ENCODE assay signal across 8 cellular contexts in the genomic region with DNA sequence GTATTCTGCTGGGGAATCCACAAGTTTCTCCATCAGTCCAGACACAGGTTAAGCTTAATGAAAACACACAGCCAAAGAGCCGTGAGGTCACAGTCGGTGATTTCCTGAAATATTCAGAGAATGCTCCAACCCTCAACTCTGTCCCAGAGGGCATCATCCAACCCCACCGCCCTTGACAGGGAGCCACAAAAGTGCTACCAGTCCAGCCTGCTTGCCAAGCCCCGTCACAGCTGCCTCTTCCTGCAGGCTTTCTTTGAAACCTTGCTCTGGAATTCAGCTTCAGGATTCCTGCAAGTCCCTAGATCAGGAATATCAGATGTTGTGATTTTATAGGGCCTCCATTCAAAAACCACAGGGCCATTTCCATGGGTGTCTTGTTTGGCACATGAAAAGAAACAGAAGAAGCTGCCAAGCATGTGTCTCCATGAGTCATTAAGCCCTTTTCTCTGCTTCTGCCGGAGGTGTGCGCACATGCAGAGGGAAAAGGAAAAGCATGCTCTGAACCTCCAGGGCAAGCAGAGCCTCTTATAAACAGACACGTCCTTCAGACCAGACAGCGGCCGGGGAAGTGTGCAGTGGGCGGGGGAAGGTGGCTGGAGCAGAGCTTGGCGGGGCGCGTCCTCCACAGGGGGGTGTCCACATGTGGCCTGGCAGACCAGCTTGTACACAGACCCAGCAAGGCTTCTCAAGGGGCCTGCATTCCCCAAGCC.
A peak's percentile ranks its signal among the peaks of the same experiment; 100 is the strongest.
DNase-seq lines count a peak whose midpoint lies in the region; ATAC-seq, FAIRE-seq and TF ChIP-seq lines count a peak whose summit lies in the region.

No MANE protein-coding gene starts in this region.

- peaks cover 49 to 86% (median 70%) of the 10 kb centered on the region in 4 donors for H3K4me1 Mint-ChIP-seq in CD4-positive, alpha-beta memory T cell
- H3K4me1 Mint-ChIP-seq in MCF 10A (ENCODE audit: insufficient read depth, unreplicated experiment) (peaks cover 36% of the 10 kb centered on the region), mesothelial cell of epicardium (peaks cover 30% of the 10 kb centered on the region)

- no TSS peak for BruUV-seq in MCF 10A (replicated peaks; lab: Mats Ljungman, UMichigan)

- ATAC-seq in GM19324 (IDR thresholded peaks at IDR 0.05; ENCODE audit: low FRiP score, unreplicated experiment) = no peak

- no peaks in the 10 kb centered on the region for H3K36me3 ChIP-seq in CD4-positive, alpha-beta memory T cell (ENCODE audit: insufficient read depth, low read length)
- H3K36me3 ChIP-seq in HAP-1 (replicated peaks) = no peaks in the 10 kb centered on the region

- no peak for FAIRE-seq in urothelium cell line (lab: Jason Lieb, UNC)

- H3K27ac Mint-ChIP-seq in CD4-positive, alpha-beta memory T cell = peak overlapping the region; percentile 83 to 92 (median 88)
- H3K27ac Mint-ChIP-seq in MCF 10A (ENCODE audit: low read depth, unreplicated experiment) = peak overlapping the region; percentile 98
- H3K27ac Mint-ChIP-seq in mesothelial cell of epicardium = peak overlapping the region; percentile 74

- no peak overlapping the region for H3K4me3 ChIP-seq in CD4-positive, alpha-beta memory T cell (ENCODE audit: low read length in 2 of 2)
- no peak overlapping the region for H3K4me3 ChIP-seq in HAP-1

- intact Hi-C loops in CD4-positive, alpha-beta memory T cell (cut with micrococcal nuclease) = loop anchor here (1.0 to 10.0 kb wide), 2 partner anchors 10 to 902 kb away; no protein-coding TSS in a partner anchor
- intact Hi-C loops in MCF 10A (cut with micrococcal nuclease) = loop anchor here (5.0 kb wide), 1 partner anchor 430 kb away; no protein-coding TSS in a partner anchor

- peaks cover 9 to 17% of the 10 kb centered on the region in 2 donors for H3K36me3 Mint-ChIP-seq in CD4-positive, alpha-beta memory T cell
- H3K36me3 Mint-ChIP-seq in MCF 10A (ENCODE audit: insufficient read depth, unreplicated experiment) = peaks cover 15% of the 10 kb centered on the region
- no peaks in the 10 kb centered on the region for H3K36me3 Mint-ChIP-seq in mesothelial cell of epicardium

- CTCF ChIA-PET in CD4-positive, alpha-beta memory T cell (lab: Charles Lee; ENCODE audit: partially characterized antibody) = interaction anchor here (0.6 to 28.3 kb wide), 10 partner anchors 7 to 320 kb away, joined by 3 to 974 read pairs (median 4); no protein-coding TSS in a partner anchor
- CTCF ChIA-PET in MCF 10A (lab: Yijun Ruan, JAX) = interaction anchor here (0.6 to 7.5 kb wide), 14 partner anchors 10 to 902 kb away, joined by 3 to 90 read pairs (median 3); no protein-coding TSS in a partner anchor

- no peaks in the 10 kb centered on the region for H3K27me3 ChIP-seq in CD4-positive, alpha-beta memory T cell (ENCODE audit: insufficient read depth, low read length)
- no peaks in the 10 kb centered on the region for H3K27me3 ChIP-seq in HAP-1 (ENCODE audit: low read depth)

- no peaks in the 10 kb centered on the region for H3K27me3 Mint-ChIP-seq in CD4-positive, alpha-beta memory T cell
- H3K27me3 Mint-ChIP-seq in MCF 10A (ENCODE audit: insufficient read depth, unreplicated experiment) (no peaks in the 10 kb centered on the region), mesothelial cell of epicardium (ENCODE audit: low read depth) (no peaks in the 10 kb centered on the region)

- H3K4me3 Mint-ChIP-seq in CD4-positive, alpha-beta memory T cell = peak overlapping the region in 7 of 8 donors; percentile 4 to 74 (median 53)
- peak overlapping the region; percentile 61 for H3K4me3 Mint-ChIP-seq in MCF 10A (ENCODE audit: unreplicated experiment)
- H3K4me3 Mint-ChIP-seq in mesothelial cell of epicardium = no peak overlapping the region

- H3K27ac ChIP-seq in CD4-positive, alpha-beta memory T cell (ENCODE audit: low read depth, low read length) = peak overlapping the region; percentile 27

- POLR2A ChIA-PET in CD4-positive, alpha-beta memory T cell (lab: Charles Lee; ENCODE audit: partially characterized antibody) = interaction anchor here (1.0 to 21.7 kb wide), 9 partner anchors 3 to 475 kb away, joined by 3 to 440 read pairs (median 4); partner anchors contain the start of genes UBL3 and USPL1
- POLR2A ChIA-PET in MCF 10A (lab: Yijun Ruan, JAX) = interaction anchor here (0.7 to 2.9 kb wide), 23 partner anchors 10 to 474 kb away, joined by 3 to 24 read pairs (median 6); partner anchors contain the start of genes HMGB1, KATNAL1, UBE2L5 and UBL3

- H3K9me3 Mint-ChIP-seq in CD4-positive, alpha-beta memory T cell = peaks cover 0 to 17% (median 10%) of the 10 kb centered on the region in 8 donors
- H3K9me3 Mint-ChIP-seq in MCF 10A (ENCODE audit: unreplicated experiment) = peaks cover 7% of the 10 kb centered on the region
- no peaks in the 10 kb centered on the region for H3K9me3 Mint-ChIP-seq in mesothelial cell of epicardium

- TF ChIP-seq CTCF in MCF 10A (IDR thresholded peaks at IDR 0.05; ENCODE audit: unreplicated experiment) (no peak), mesothelial cell of epicardium (IDR thresholded peaks at IDR 0.05; ENCODE audit: unreplicated experiment) (no peak)

- H3K9me3 ChIP-seq in CD4-positive, alpha-beta memory T cell (ENCODE audit: control insufficient read depth in 1 of 2, low read length in 2 of 2) = peaks cover 0 to 6% of the 10 kb centered on the region in 2 donors
- H3K9me3 ChIP-seq in HAP-1 = peaks cover 3% of the 10 kb centered on the region; the same call in 1 of the 2 replicates

- peaks cover 67% of the 10 kb centered on the region for H3K4me1 ChIP-seq in CD4-positive, alpha-beta memory T cell (ENCODE audit: insufficient read depth, low read length)
- H3K4me1 ChIP-seq in HAP-1 = peaks cover 6% of the 10 kb centered on the region

- in situ Hi-C loops in HAP-1 (cut with MboI; ENCODE audit: low sequenced_read_pairs) = loop anchor here (25.0 kb wide), 1 partner anchor 895 kb away; no protein-coding TSS in a partner anchor

- peak; percentile 13 to 64 (median 22) for DNase-seq in CD4-positive, alpha-beta memory T cell
- DNase-seq in LHCN-M2 (ENCODE audit: low read depth) (peak; percentile 97), MCF 10A (ENCODE audit: unreplicated experiment) (peak; percentile 94), mesothelial cell of epicardium (ENCODE audit: low spot score in 2 of 2, unreplicated experiment in 2 of 2) (peak in 1 of 2 experiments; percentile 52), urothelium cell line (ENCODE audit: low spot score) (peak; percentile 79), cerebellar cortex (ENCODE audit: low spot score) (no peak), HAP-1 (ENCODE audit: low spot score in 2 of 2) (no peak)

Comparison
In these comparisons a context has a peak if more than half of its experiments do, and no peak if none do; other contexts are left out.
1. DNase-seq: peak in CD4-positive, alpha-beta memory T cell (5 of 5), LHCN-M2 (single experiment), MCF 10A (single experiment) and urothelium cell line (single experiment); none in cerebellar cortex (single experiment) and HAP-1 (0 of 2).
2. Peak in every context shown above with its lines, with median percentiles within 50 percentile points of each other: H3K27ac Mint-ChIP-seq.